In the genomic region with DNA sequence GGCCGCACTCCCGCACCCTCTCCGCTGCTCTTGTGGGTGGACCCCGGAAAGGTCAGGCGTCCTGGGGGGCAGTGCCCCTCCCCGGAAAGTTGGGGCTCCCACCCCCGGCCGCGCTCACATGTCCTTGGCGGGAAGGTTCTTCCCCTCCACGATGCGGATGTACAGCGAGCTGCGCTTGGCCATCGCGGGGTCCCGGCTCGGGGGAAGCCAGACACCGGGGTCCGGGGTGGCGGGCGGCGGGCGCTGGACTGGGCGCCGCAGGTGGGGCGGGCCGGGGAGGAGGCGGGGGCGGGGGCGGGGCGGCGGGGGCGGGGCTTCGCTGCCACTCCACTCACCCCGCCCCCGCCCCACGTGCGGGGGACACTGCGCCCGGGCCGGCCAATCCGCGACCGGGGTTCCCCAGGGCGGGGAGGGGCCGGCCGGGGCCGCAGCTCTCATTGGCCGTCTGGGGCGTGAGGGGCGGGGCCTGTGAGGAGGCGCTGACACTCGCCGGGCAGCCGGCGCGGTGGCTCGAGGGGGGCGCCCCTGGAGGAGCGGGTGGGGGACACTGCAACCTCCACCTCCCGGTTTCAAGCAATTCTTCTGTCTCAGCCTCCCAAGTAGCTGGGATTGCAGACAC, we compare ENCODE assay signal across 8 cellular contexts. TPM values are rescaled to one million over a fixed set of nuclear protein-coding genes. Genes with fewer than 3 reads are reported as not detected.
DNase-seq lines count a peak whose midpoint lies in the region; ATAC-seq and TF ChIP-seq lines count a peak whose summit lies in the region.
"Not testable (repeated sequence)": the region's sequence is repeated elsewhere in the genome, so short reads cannot be mapped to it uniquely, and the experiment has no call there.

Gene RASA4, minus strand, starts transcription at position 250 of the 619 bp plus-strand sequence. Its CDS starts 67 bp downstream, at position 183.

- H3K4me2 ChIP-seq in mammary epithelial cell (ENCODE audit: insufficient read depth, low read depth, low read length), result peak within 1 kb of the TSS; percentile 36
- H3K4me2 ChIP-seq in hepatocyte, result peak within 1 kb of the TSS; percentile 73

- not testable (repeated sequence) for H3K36me3 ChIP-seq in mammary epithelial cell (ENCODE audit: insufficient read depth, low read length); hepatocyte (replicated peaks; ENCODE audit: insufficient read depth, low read depth); aorta (ENCODE audit: control insufficient read depth in 1 of 2, insufficient read depth in 2 of 2, low read length in 1 of 2)

- not testable (repeated sequence) for H3K9me3 ChIP-seq in mammary epithelial cell (replicated peaks; ENCODE audit: insufficient read depth, low read length); hepatocyte (ENCODE audit: low read depth); aorta (ENCODE audit: control insufficient read depth, low read length)

- intact Hi-C loops in mammary epithelial cell (cut with micrococcal nuclease); posterior vena cava (cut with DNase I); aorta (cut with DNase I): not testable (repeated sequence)

- H3K4me3 ChIP-seq in HFF-Myc (replicated peaks; ENCODE audit: low read depth, low read length) (peak within 1 kb of the TSS; percentile 28), HL-60 (replicated peaks; ENCODE audit: insufficient read depth, low read length) (peak within 1 kb of the TSS; percentile 46), mammary epithelial cell (replicated peaks in 1 of 3; ENCODE audit: insufficient read depth in 1 of 3, low read depth in 2 of 3, low read length in 3 of 3) (peak within 1 kb of the TSS in 1 of 3 experiments; percentile 31), aorta (ENCODE audit: low read length in 2 of 2) (peak within 1 kb of the TSS; percentile 36 to 64)
- not testable (repeated sequence) for H3K4me3 ChIP-seq in hepatocyte

- not testable (repeated sequence) for H2AFZ ChIP-seq in mammary epithelial cell (ENCODE audit: low read depth, low read length); hepatocyte

- DNase-seq in HFF-Myc (ENCODE audit: extremely low read depth, low read depth); mammary epithelial cell: not testable (repeated sequence)
- DNase-seq in HL-60 (ENCODE audit: low read depth in 1 of 2, low spot score in 1 of 2) (peak; percentile 12 to 27), hepatocyte (ENCODE audit: low spot score) (peak; percentile 11), posterior vena cava (ENCODE audit: low spot score) (peak; percentile 86), aorta (peak; percentile 70 to 80)
- peak; percentile 57 for DNase-seq in activated CD4-positive, CD25-positive, alpha-beta regulatory T cell treated with anti-CD3 and anti-CD28 coated beads, Interleukin-2, amount 50 U/mL, for 72 hours

- BruUV-seq in mammary epithelial cell (replicated peaks; lab: Mats Ljungman, UMichigan), result not testable (repeated sequence)

- WGBS in mammary epithelial cell (ENCODE audit: low coverage, missing lambda C conversion rate), result under 1% methylated on average over 13 of the region's 62 CpGs
- 0% methylated on average over 12 of the region's 62 CpGs for WGBS in hepatocyte (ENCODE audit: low lambda C conversion rate, missing lambda C conversion rate)
- WGBS in aorta, 2 donors, result 0% methylated on average over 18 to 29 of the region's 62 CpGs

- not testable (repeated sequence) for H3K27ac ChIP-seq in HL-60 (replicated peaks); mammary epithelial cell (ENCODE audit: insufficient read depth, low read depth, low read length); hepatocyte; aorta (ENCODE audit: low read depth in 1 of 2, low read length in 2 of 2)

- CTCF ChIA-PET in mammary epithelial cell (lab: Charles Lee; ENCODE audit: low non-redundant PET), result not testable (repeated sequence)

- H3K79me2 ChIP-seq in mammary epithelial cell (ENCODE audit: insufficient read depth, low read length); hepatocyte: not testable (repeated sequence)

- dilution Hi-C loops in mammary epithelial cell (cut with HindIII; ENCODE audit: low sequenced_read_pairs), result not testable (repeated sequence)

- not testable (repeated sequence) for H4K20me1 ChIP-seq in mammary epithelial cell (ENCODE audit: insufficient read depth, low read length); hepatocyte (ENCODE audit: insufficient read depth, poor library complexity, severe bottlenecking)

- in situ Hi-C loops in mammary epithelial cell (cut with MboI; ENCODE audit: low sequenced_read_pairs in 2 of 2), result not testable (repeated sequence)

- H3K9ac ChIP-seq in mammary epithelial cell (ENCODE audit: insufficient read depth, low read length), result not testable (repeated sequence)

- not testable (repeated sequence) for H3K9me2 ChIP-seq in hepatocyte (replicated peaks; ENCODE audit: insufficient read depth)

- ATAC-seq in GM18511 (IDR thresholded peaks at IDR 0.05; ENCODE audit: unreplicated experiment), result peak; percentile 65
- ATAC-seq in aorta (ENCODE audit: low FRiP score), result peak; percentile 91

- not testable (repeated sequence) for H3K27me3 ChIP-seq in HL-60 (ENCODE audit: insufficient read depth, poor library complexity, severe bottlenecking); mammary epithelial cell (ENCODE audit: insufficient read depth, low read length); hepatocyte; aorta (ENCODE audit: control insufficient read depth in 1 of 2, insufficient read depth in 2 of 2, low read length in 1 of 2)

- not testable (repeated sequence) for H3K4me1 ChIP-seq in mammary epithelial cell (ENCODE audit: insufficient read depth, low read length); hepatocyte (ENCODE audit: insufficient read depth); aorta (ENCODE audit: control insufficient read depth in 1 of 2, insufficient read depth in 2 of 2, low read length in 2 of 2)

- not testable (repeated sequence) for TF ChIP-seq CTCF in HFF-Myc (IDR thresholded peaks at IDR 0.05; ENCODE audit: low read depth, low read length, missing control alignments); HL-60 (IDR thresholded peaks at IDR 0.05; ENCODE audit: insufficient read depth, low read length); mammary epithelial cell (conservative IDR thresholded peaks at IDR 0.05 in 1 of 2, IDR thresholded peaks at IDR 0.05 in 1 of 2; ENCODE audit: extremely low read depth in 1 of 2, insufficient read depth in 1 of 2, low read depth in 1 of 2, low read length in 2 of 2); hepatocyte (IDR thresholded peaks at IDR 0.05; ENCODE audit: poor library complexity)

RNA-seq across cellular contexts. Expression of gene RASA4, which starts in this region (rescaled TPM):
- total RNA-seq in mammary epithelial cell, result 1 to 10 TPM; 1.5 to 2.2 TPM
- polyA plus RNA-seq in mammary epithelial cell, result 0.31 TPM
- polyA minus RNA-seq in mammary epithelial cell, result 0.83 TPM
- 10.5 and 13.6 TPM in 2 replicates for total RNA-seq in hepatocyte
- 13.7 and 16.2 TPM in 2 replicates for polyA plus RNA-seq in hepatocyte
- 10 to 100 TPM; 47.1 to 47.9 TPM for total RNA-seq in posterior vena cava
- total RNA-seq in aorta, result 100 to 1,000 TPM; 133 to 354 TPM
- polyA plus RNA-seq in aorta, result 10 to 100 TPM; 19.2 to 62.0 TPM

Comparison
In these comparisons a context has a peak if more than half of its experiments do, and no peak if none do; other contexts are left out.
1. RNA of gene RASA4 (polyA plus RNA-seq): 19.2 to 62.0 TPM in aorta and 13.7 to 16.2 TPM in hepatocyte; 0.31 TPM in mammary epithelial cell (single experiment); every median in the first group is over 10 times any median in the second.